ENCODE assay signal across 8 cellular contexts in the genomic region with DNA sequence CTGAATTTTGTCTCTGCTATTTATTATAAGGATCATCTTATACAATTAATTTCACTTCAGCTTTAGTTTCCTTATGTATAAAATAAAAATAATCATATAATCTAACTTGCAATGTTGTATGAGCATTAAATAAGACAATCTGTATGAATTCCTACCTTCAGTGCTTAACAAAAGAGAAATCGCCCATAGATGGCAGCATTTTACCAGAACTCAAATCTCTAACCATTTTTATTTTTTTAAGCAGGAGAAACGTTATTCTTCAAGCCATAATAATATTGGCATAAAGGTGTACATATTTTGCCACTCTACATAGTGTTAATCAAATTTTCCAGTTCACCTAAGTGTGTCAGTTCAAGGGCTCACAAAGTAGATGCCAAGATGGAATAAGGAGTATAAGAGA.
DNase-seq lines count a peak whose midpoint lies in the region; ATAC-seq and TF ChIP-seq lines count a peak whose summit lies in the region.

No MANE protein-coding gene starts in this region.

- H3K4me2 ChIP-seq in KMS-11, result no peak overlapping the region

- BruUV-seq in Calu3 (replicated peaks; lab: Mats Ljungman, UMichigan), result no TSS peak

- H3K4me1 Mint-ChIP-seq in Calu3 (ENCODE audit: low read depth, unreplicated experiment), result peaks cover 28% of the 10 kb centered on the region
- no peaks in the 10 kb centered on the region for H3K4me1 Mint-ChIP-seq in activated CD4-positive, alpha-beta T cell treated with anti-CD3 and anti-CD28 coated beads, Interleukin-2, amount 10 ng/mL, durations not matched to agents 24 days and 14 days

- ATAC-seq in GM21786 (IDR thresholded peaks at IDR 0.05; ENCODE audit: unreplicated experiment), result no peak

- CTCF ChIA-PET in Calu3 (lab: Charles Lee), result no interaction called here

- H3K36me3 ChIP-seq in KMS-11 (ENCODE audit: insufficient read depth), result no peaks in the 10 kb centered on the region

- H3K4me3 Mint-ChIP-seq in Calu3 (ENCODE audit: low read depth, unreplicated experiment), result no peak overlapping the region
- no peak overlapping the region for H3K4me3 Mint-ChIP-seq in activated CD4-positive, alpha-beta T cell treated with anti-CD3 and anti-CD28 coated beads, Interleukin-2, amount 10 ng/mL, durations not matched to agents 24 days and 14 days

- no peaks in the 10 kb centered on the region for H3K79me2 ChIP-seq in KMS-11 (ENCODE audit: insufficient read depth, low read depth)

- H2AFZ ChIP-seq in KMS-11 (ENCODE audit: low read depth), result no peak overlapping the region

- H3K27me3 Mint-ChIP-seq in Calu3 (ENCODE audit: unreplicated experiment), result no peaks in the 10 kb centered on the region
- H3K27me3 Mint-ChIP-seq in activated CD4-positive, alpha-beta T cell treated with anti-CD3 and anti-CD28 coated beads, Interleukin-2, amount 10 ng/mL, durations not matched to agents 24 days and 14 days, result no peaks in the 10 kb centered on the region

- H3K27me3 ChIP-seq in KMS-11 (ENCODE audit: insufficient read depth, low read depth), result no peaks in the 10 kb centered on the region

- no peak overlapping the region for H3K9ac ChIP-seq in KMS-11

- no peaks in the 10 kb centered on the region for H3K4me1 ChIP-seq in KMS-11 (ENCODE audit: low read depth, poor library complexity, severe bottlenecking)

- TF ChIP-seq CTCF in Calu3 (IDR thresholded peaks at IDR 0.05; ENCODE audit: unreplicated experiment), result no peak
- 0 out of 2 replicates have a peak, but pooled peaks have one; percentile 13 for TF ChIP-seq CTCF in KMS-11 (conservative IDR thresholded peaks at IDR 0.05; ENCODE audit: low read depth, low read length)
- TF ChIP-seq CTCF in cardiac fibroblast (IDR thresholded peaks at IDR 0.05; ENCODE audit: low read depth, low read length), result peak; percentile 27

- no peak overlapping the region for H3K27ac ChIP-seq in KMS-11

- H3K9me3 Mint-ChIP-seq in Calu3 (ENCODE audit: low read depth, unreplicated experiment), result no peaks in the 10 kb centered on the region
- H3K9me3 Mint-ChIP-seq in activated CD4-positive, alpha-beta T cell treated with anti-CD3 and anti-CD28 coated beads, Interleukin-2, amount 10 ng/mL, durations not matched to agents 24 days and 14 days, result no peaks in the 10 kb centered on the region

- H3K4me3 ChIP-seq in KMS-11 (IDR thresholded peaks at IDR 0.05; ENCODE audit: insufficient read depth, low read depth, low read length) (no peak overlapping the region), cardiac fibroblast (replicated peaks in 1 of 2; ENCODE audit: low read depth in 2 of 2, low read length in 2 of 2) (no peak overlapping the region)

- peak; percentile 15 for DNase-seq in Calu3
- peak; percentile 62 to 69 for DNase-seq in cardiac fibroblast (ENCODE audit: low read depth in 2 of 2)
- peak; percentile 55 for DNase-seq in myocyte (ENCODE audit: low read depth)
- DNase-seq in 8988T, result no peak
- DNase-seq in activated CD4-positive, alpha-beta T cell treated with anti-CD3 and anti-CD28 coated beads, Interleukin-2, amount 10 ng/mL, durations not matched to agents 24 days and 14 days, result no peak
- DNase-seq in NCI-H345 treated with DMSO at 0.1 percent for 48 hours (lab: John Stamatoyannopoulos, UW; ENCODE audit: unreplicated experiment), result no peak

- intact Hi-C loops in Calu3 (cut with micrococcal nuclease; ENCODE audit: unreplicated experiment), result loop anchor here (5.0 to 10.0 kb wide), 2 partner anchors 211 to 337 kb away; no protein-coding TSS in a partner anchor
- intact Hi-C loops in activated CD4-positive, alpha-beta T cell treated with anti-CD3 and anti-CD28 coated beads, Interleukin-2, amount 10 ng/mL, durations not matched to agents 24 days and 14 days (cut with micrococcal nuclease), result no loop called here

- no peaks in the 10 kb centered on the region for H4K20me1 ChIP-seq in KMS-11 (ENCODE audit: insufficient read depth)

- H3K27ac Mint-ChIP-seq in Calu3 (ENCODE audit: unreplicated experiment), result no peak overlapping the region
- H3K27ac Mint-ChIP-seq in activated CD4-positive, alpha-beta T cell treated with anti-CD3 and anti-CD28 coated beads, Interleukin-2, amount 10 ng/mL, durations not matched to agents 24 days and 14 days, result no peak overlapping the region

- no peaks in the 10 kb centered on the region for H3K36me3 Mint-ChIP-seq in Calu3 (ENCODE audit: insufficient read depth, unreplicated experiment)
- no peaks in the 10 kb centered on the region for H3K36me3 Mint-ChIP-seq in activated CD4-positive, alpha-beta T cell treated with anti-CD3 and anti-CD28 coated beads, Interleukin-2, amount 10 ng/mL, durations not matched to agents 24 days and 14 days (ENCODE audit: low read depth)

Comparison
In these comparisons a context has a peak if more than half of its experiments do, and no peak if none do; other contexts are left out.
1. DNase-seq: peak in Calu3 (single experiment), cardiac fibroblast (2 of 2) and myocyte (single experiment); none in 8988T (single experiment), activated CD4-positive, alpha-beta T cell treated with anti-CD3 and anti-CD28 coated beads, Interleukin-2, amount 10 ng/mL, durations not matched to agents 24 days and 14 days (single experiment) and NCI-H345 treated with DMSO at 0.1 percent for 48 hours (single experiment).